In the genomic region with DNA sequence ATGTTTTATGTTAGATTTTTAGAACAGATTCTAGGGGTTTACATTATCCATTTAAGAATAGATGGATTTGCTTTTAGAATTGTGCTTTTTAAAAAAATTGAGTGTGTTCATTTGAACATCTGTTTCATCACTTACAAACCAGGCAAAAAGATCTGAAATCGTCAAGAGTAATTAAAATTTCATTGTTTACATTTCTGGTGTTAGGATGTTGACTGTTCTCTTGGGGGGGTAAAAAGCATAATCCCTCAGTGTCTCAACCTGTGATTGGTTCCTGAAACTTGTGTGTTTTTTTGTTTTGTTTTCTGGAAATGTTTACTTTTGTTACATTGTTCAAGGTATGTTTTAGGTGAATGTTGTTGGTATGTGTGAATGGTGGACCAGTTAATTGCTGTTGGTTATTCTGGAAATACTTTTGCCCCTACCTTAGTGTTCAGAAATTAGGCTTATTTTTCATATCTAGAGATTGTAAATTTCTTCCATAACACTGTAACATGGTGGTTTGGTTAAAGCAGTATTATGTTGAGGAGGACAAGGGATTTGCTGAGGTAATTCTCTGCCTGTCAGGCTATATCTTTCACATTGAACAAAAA, we compare ENCODE assay signal across 10 cellular contexts. TPM values are rescaled to one million over a fixed set of nuclear protein-coding genes. Genes with fewer than 3 reads are reported as not detected.
DNase-seq lines count a peak whose midpoint lies in the region; ATAC-seq, FAIRE-seq and TF ChIP-seq lines count a peak whose summit lies in the region.
"Had no signal": no experiment of that assay in that cellular context is flagged by ENCODE, and none has a peak within 500 bp of the region (broad histone marks: within the 10 kb centered on the region; RNA-seq: fewer than 3 reads in every experiment).

No MANE protein-coding gene starts in this region.

- peak overlapping the region; percentile 44 to 100 (median 62) for H3K4me3 Mint-ChIP-seq in IgD-negative memory B cell
- peak overlapping the region; percentile 95 for H3K4me3 Mint-ChIP-seq in natural killer cell

- 62% methylated on average over 1 of the region's 1 CpG for WGBS in K562 (ENCODE audit: insufficient coverage, low coverage, missing lambda C conversion rate)

- H3K4me3 ChIP-seq in BLaER1 treated with 17β-estradiol and CSF1 and Interleukin-3, amounts not matched to agents 10 nM and 100 nM = no peak overlapping the region; a peak in 1 of 20 replicates
- no peak overlapping the region for H3K4me3 ChIP-seq in K562

- FAIRE-seq in K562 (lab: Jason Lieb, UNC) = no peak

- H3K9ac ChIP-seq in BLaER1 treated with 17β-estradiol and CSF1 and Interleukin-3, amounts not matched to agents 10 nM and 100 nM = no peak overlapping the region
- H3K9ac ChIP-seq in K562 (ENCODE audit: insufficient read depth in 1 of 2, low read depth in 2 of 2, low read length in 2 of 2) = no peak overlapping the region

- TF ChIP-seq CTCF in K562 (IDR thresholded peaks at IDR 0.05 in 2 of 3, conservative IDR thresholded peaks at IDR 0.05 in 1 of 3; ENCODE audit: insufficient read depth in 2 of 3, low read depth in 1 of 3, low read length in 3 of 3) (no peak), natural killer cell (IDR thresholded peaks at IDR 0.05) (no peak)

- DNase-seq in K562 (ENCODE audit: extremely low read depth in 1 of 4, low spot score in 3 of 4) (no peak), natural killer cell (no peak), NCI-H2107 (lab: John Stamatoyannopoulos, UW) (no peak), AML-193 (lab: John Stamatoyannopoulos, UW) (no peak)
- DNase-seq: DMS79 had no signal

- H3K27me3 Mint-ChIP-seq in IgD-negative memory B cell (no peaks in the 10 kb centered on the region), natural killer cell (ENCODE audit: low read depth in 2 of 2) (no peaks in the 10 kb centered on the region)

- peaks cover 97% of the 10 kb centered on the region for H3K79me2 ChIP-seq in K562 (ENCODE audit: control insufficient read depth, insufficient read depth, low read length)

- no peaks in the 10 kb centered on the region for H3K9me3 Mint-ChIP-seq in IgD-negative memory B cell
- H3K9me3 Mint-ChIP-seq in natural killer cell = no peaks in the 10 kb centered on the region

- POLR2A ChIA-PET in K562 (lab: Yijun Ruan, JAX) = no interaction called here

- peaks cover 0 to 11% (median 0%) of the 10 kb centered on the region in 11 experiments; a peak in 3 of 22 replicates for H3K9me3 ChIP-seq in BLaER1 treated with 17β-estradiol and CSF1 and Interleukin-3, amounts not matched to agents 10 nM and 100 nM (replicated peaks in 1 of 11)
- 0 out of 2 replicates have a peak, but pooled peaks cover 3% of the 10 kb centered on the region for H3K9me3 ChIP-seq in K562 (replicated peaks; ENCODE audit: control insufficient read depth, insufficient read depth, low read depth, low read length)

- CTCF ChIA-PET in K562 (lab: Yijun Ruan, JAX; ENCODE audit: low intra/inter-chr PET ratio) = no interaction called here

- H3K4me1 ChIP-seq in BLaER1 treated with 17β-estradiol and CSF1 and Interleukin-3, amounts not matched to agents 10 nM and 100 nM = peaks cover 18 to 42% (median 34%) of the 10 kb centered on the region in 10 experiments
- H3K4me1 ChIP-seq in K562 (replicated peaks in 1 of 2; ENCODE audit: control insufficient read depth in 2 of 2, insufficient read depth in 2 of 2, low read length in 2 of 2) = peaks cover 0 to 11% of the 10 kb centered on the region in 2 experiments; a peak in 2 of 5 replicates

- no peaks in the 10 kb centered on the region for H3K9me1 ChIP-seq in K562 (ENCODE audit: control insufficient read depth, insufficient read depth, low read length)

- no peaks in the 10 kb centered on the region for H3K27me3 ChIP-seq in BLaER1 treated with 17β-estradiol and CSF1 and Interleukin-3, amounts not matched to agents 10 nM and 100 nM
- H3K27me3 ChIP-seq in K562 (ENCODE audit: control insufficient read depth in 2 of 2, insufficient read depth in 2 of 2, low read length in 2 of 2) = no peaks in the 10 kb centered on the region

- H4K20me1 ChIP-seq in BLaER1 treated with 17β-estradiol and CSF1 and Interleukin-3, amounts not matched to agents 10 nM and 100 nM = peaks cover 69 to 86% (median 76%) of the 10 kb centered on the region in 11 experiments
- H4K20me1 ChIP-seq in K562 (replicated peaks; ENCODE audit: control insufficient read depth, insufficient read depth, low read length) = peaks cover 26% of the 10 kb centered on the region

- BruUV-seq in K562 (replicated peaks; lab: Mats Ljungman, UMichigan) = no TSS peak

- H3K27ac ChIP-seq in BLaER1 treated with 17β-estradiol and CSF1 and Interleukin-3, amounts not matched to agents 10 nM and 100 nM = no peak overlapping the region
- no peak overlapping the region for H3K27ac ChIP-seq in K562 (ENCODE audit: extremely low read depth, low read depth, low read length)

- in situ Hi-C loops in K562 (cut with MboI) = no loop called here

- intact Hi-C loops in K562 (cut with micrococcal nuclease) (no loop called here), natural killer cell (cut with micrococcal nuclease) (no loop called here)

- peaks cover 40 to 47% (median 43%) of the 10 kb centered on the region in 3 donors for H3K4me1 Mint-ChIP-seq in IgD-negative memory B cell
- H3K4me1 Mint-ChIP-seq in natural killer cell = peaks cover 52 to 54% of the 10 kb centered on the region in 2 donors

- peak; percentile 65 for TF ChIP-seq POLR2A in K562 (conservative IDR thresholded peaks at IDR 0.05)

- TF ChIP-seq RAD21 in K562 (CRISPR knock-in tag; conservative IDR thresholded peaks at IDR 0.05 in 1 of 2, IDR thresholded peaks at IDR 0.05 in 1 of 2) = no peak

- no peak overlapping the region for H2AFZ ChIP-seq in K562 (ENCODE audit: low read depth, low read length)

- H3K27ac Mint-ChIP-seq in IgD-negative memory B cell = peak overlapping the region; percentile 31 to 99 (median 64)
- H3K27ac Mint-ChIP-seq in natural killer cell = peak overlapping the region; percentile 99 to 100

- H3K36me3 Mint-ChIP-seq in IgD-negative memory B cell = peaks cover 15% of the 10 kb centered on the region
- H3K36me3 Mint-ChIP-seq in natural killer cell = peaks cover 19% of the 10 kb centered on the region

- no peak for ATAC-seq in K562
- ATAC-seq in natural killer cell = no peak
- ATAC-seq in GM21786 (IDR thresholded peaks at IDR 0.05; ENCODE audit: unreplicated experiment) = no peak
- ATAC-seq in GM19023 (IDR thresholded peaks at IDR 0.05; ENCODE audit: unreplicated experiment) = no peak
- ATAC-seq: sciatic nerve had no signal

- no peak for TF ChIP-seq EP300 in K562 (IDR thresholded peaks at IDR 0.05; ENCODE audit: low read length)

- peak overlapping the region; percentile 29 to 97 (median 94); a peak in 20 of 22 replicates for H3K4me2 ChIP-seq in BLaER1 treated with 17β-estradiol and CSF1 and Interleukin-3, amounts not matched to agents 10 nM and 100 nM
- no peak overlapping the region for H3K4me2 ChIP-seq in K562 (ENCODE audit: insufficient read depth, low read length)

- H3K36me3 ChIP-seq in BLaER1 treated with 17β-estradiol and CSF1 and Interleukin-3, amounts not matched to agents 10 nM and 100 nM = peaks cover 50 to 84% (median 76%) of the 10 kb centered on the region in 11 experiments
- H3K36me3 ChIP-seq in K562 (ENCODE audit: control insufficient read depth, insufficient read depth, low read length) = peaks cover 84% of the 10 kb centered on the region

TF ChIP-seq in K562, 482 proteins besides CTCF, POLR2A, EP300 and RAD21 (continues in another document):
- TF ChIP-seq MXI1 (IDR thresholded peaks at IDR 0.05; ENCODE audit: low read depth, low read length) (no peak), POLR2G (IDR thresholded peaks at IDR 0.05; ENCODE audit: low read depth, low read length) (0 out of 2 replicates have a peak, but pooled peaks have one; percentile 2)

RNA-seq across cellular contexts. Expression of a gene that starts 4.8 kb away (rescaled TPM):
- 47.4 TPM for polyA plus RNA-seq in IgD-negative memory B cell
- total RNA-seq in K562 (2011; cell fraction: chromatin; rRNA removed; ENCODE audit: low replicate concordance) = 149 and 246 TPM in 2 replicates
- total RNA-seq in K562 (2011; cell fraction: nucleolus; rRNA removed) = 121 and 125 TPM in 2 replicates
- total RNA-seq in K562 (2011; cell fraction: nucleoplasm; rRNA removed) = 244 and 270 TPM in 2 replicates
- total RNA-seq in K562 (2014; rRNA removed) = 37.4 and 42.4 TPM in 2 replicates
- 63.3 and 71.5 TPM in 2 replicates for total RNA-seq in K562 (2014; rRNA removed; fragmentation: Illumina TruSeq; extraction: Trizol)
- total RNA-seq in K562 (2015; rRNA removed; fragmentation: Illumina TruSeq; extraction: Trizol) = 64.1 and 71.8 TPM in 2 replicates
- 48.6 and 54.4 TPM in 2 replicates for total RNA-seq in K562 (2021)
- polyA plus RNA-seq in K562 (2011; rRNA removed) = 91.6 and 104 TPM in 2 replicates
- polyA plus RNA-seq in K562 (2011; cell fraction: cytosol; rRNA removed) = 41.1 and 92.3 TPM in 2 replicates
- 249 and 310 TPM in 2 replicates for polyA plus RNA-seq in K562 (2011; cell fraction: nucleus; rRNA removed)
- 36.3 and 47.3 TPM in 2 replicates for polyA plus RNA-seq in K562 (2012)
- polyA plus RNA-seq in K562 (2014; fragmentation: Illumina TruSeq; extraction: Trizol) = 50.1 and 53.9 TPM in 2 replicates
- polyA plus RNA-seq in K562 (2014; fragmentation: Nextera tagmentation; extraction: Ambion mirVana) = 10 to 100 TPM in 1 of 2 experiments, 1 to 10 TPM in 1; 9.3 to 11.3 TPM
- 77.6 and 78.0 TPM in 2 replicates for polyA plus RNA-seq in K562 (2014; rRNA removed)
- 93.4 and 117 TPM in 2 replicates for polyA minus RNA-seq in K562 (2011; rRNA and poly(A)+ RNA removed)
- polyA minus RNA-seq in K562 (2011; cell fraction: cytosol; rRNA and poly(A)+ RNA removed) = 21.8 and 22.7 TPM in 2 replicates
- 133 and 206 TPM in 2 replicates for polyA minus RNA-seq in K562 (2011; cell fraction: nucleus; rRNA and poly(A)+ RNA removed)
- total RNA-seq in natural killer cell = 100 to 1,000 TPM; 161 to 190 (median 161) TPM

RNA-seq across cellular contexts. Expression of a gene that starts 31.8 kb away (rescaled TPM):
- polyA plus RNA-seq in IgD-negative memory B cell (6.0 TPM), K562 (2011; rRNA removed) (8.2 and 9.1 TPM in 2 replicates), K562 (2014; fragmentation: Illumina TruSeq; extraction: Trizol) (5.3 and 6.6 TPM in 2 replicates), K562 (2014; fragmentation: Nextera tagmentation; extraction: Ambion mirVana) (1 to 10 TPM; 2.8 to 5.5 TPM), K562 (2014; rRNA removed) (7.0 and 8.8 TPM in 2 replicates)
- total RNA-seq in K562 (2011; cell fraction: chromatin; rRNA removed; ENCODE audit: low replicate concordance) = 3.1 and 7.2 TPM in 2 replicates
- 2.5 and 3.6 TPM in 2 replicates for total RNA-seq in K562 (2011; cell fraction: nucleolus; rRNA removed)
- total RNA-seq in K562 (2011; cell fraction: nucleoplasm; rRNA removed) = 4.7 and 8.2 TPM in 2 replicates
- total RNA-seq in K562 (2014; rRNA removed) (6.0 and 7.2 TPM in 2 replicates), K562 (2014; rRNA removed; fragmentation: Illumina TruSeq; extraction: Trizol) (4.2 and 4.3 TPM in 2 replicates), K562 (2015; rRNA removed; fragmentation: Illumina TruSeq; extraction: Trizol) (4.1 and 6.4 TPM in 2 replicates), K562 (2021) (6.1 and 6.7 TPM in 2 replicates), natural killer cell (10 to 100 TPM; 10.4 to 13.3 (median 11.6) TPM)
- 3.1 and 6.0 TPM in 2 replicates for polyA plus RNA-seq in K562 (2011; cell fraction: cytosol; rRNA removed)
- polyA plus RNA-seq in K562 (2011; cell fraction: nucleus; rRNA removed) = 9.4 and 10.3 TPM in 2 replicates
- polyA plus RNA-seq in K562 (2012) = 4.4 and 5.3 TPM in 2 replicates
- polyA minus RNA-seq in K562 (2011; rRNA and poly(A)+ RNA removed) = 5.0 and 7.3 TPM in 2 replicates
- polyA minus RNA-seq in K562 (2011; cell fraction: cytosol; rRNA and poly(A)+ RNA removed) = 2.3 and 2.7 TPM in 2 replicates
- polyA minus RNA-seq in K562 (2011; cell fraction: nucleus; rRNA and poly(A)+ RNA removed) = 4.6 and 5.7 TPM in 2 replicates
